ENCODE assay signal across 1 cellular context in the genomic region with DNA sequence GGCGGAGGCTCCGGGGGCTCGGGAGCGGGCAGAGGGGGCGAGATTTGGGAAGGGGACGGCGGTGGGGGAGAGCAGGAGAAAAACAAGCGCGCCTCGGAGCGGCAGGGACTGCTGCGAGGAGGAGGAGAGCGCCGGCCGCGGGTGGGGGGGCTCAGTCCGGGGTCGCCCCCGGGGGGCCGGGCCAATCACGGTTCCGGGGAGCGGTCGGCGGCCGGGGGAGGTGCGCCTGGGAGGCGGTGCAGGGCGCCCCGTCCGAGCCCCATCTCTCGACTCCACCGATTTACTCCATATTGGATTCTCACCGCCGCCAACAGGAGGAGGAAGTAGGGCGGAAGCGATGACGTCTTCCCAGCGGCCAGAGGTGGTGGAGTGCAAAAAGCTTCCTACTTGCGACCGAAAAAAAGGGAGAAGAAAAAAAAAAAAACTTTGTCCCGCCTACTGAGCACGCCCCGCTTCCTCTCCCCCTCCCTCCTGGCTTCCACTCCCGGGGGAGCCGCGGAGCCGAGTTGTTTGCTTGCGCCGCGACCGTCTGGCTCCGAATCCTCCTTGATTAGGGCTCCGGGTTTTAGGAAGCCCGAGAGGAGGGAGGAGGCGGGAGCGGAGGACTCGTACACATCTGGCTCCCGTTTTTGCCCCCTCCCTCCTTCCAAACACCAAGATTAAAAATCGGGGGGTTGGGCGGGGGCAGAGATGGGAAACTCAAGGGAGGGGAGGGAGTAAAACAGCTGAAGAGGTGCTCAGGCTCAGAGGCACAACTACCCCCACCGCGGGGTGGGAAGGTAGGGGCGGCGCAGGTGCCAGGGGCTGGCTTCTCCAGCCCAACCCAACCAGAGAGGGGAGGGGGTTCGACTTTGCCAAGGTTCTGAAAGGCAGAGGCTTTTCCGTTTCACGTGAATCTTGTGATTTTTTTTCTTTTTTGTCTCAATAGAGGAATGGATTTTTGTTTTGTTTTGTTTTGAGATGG.
TF ChIP-seq lines count a peak whose summit lies in the region.

A gene with protein sequence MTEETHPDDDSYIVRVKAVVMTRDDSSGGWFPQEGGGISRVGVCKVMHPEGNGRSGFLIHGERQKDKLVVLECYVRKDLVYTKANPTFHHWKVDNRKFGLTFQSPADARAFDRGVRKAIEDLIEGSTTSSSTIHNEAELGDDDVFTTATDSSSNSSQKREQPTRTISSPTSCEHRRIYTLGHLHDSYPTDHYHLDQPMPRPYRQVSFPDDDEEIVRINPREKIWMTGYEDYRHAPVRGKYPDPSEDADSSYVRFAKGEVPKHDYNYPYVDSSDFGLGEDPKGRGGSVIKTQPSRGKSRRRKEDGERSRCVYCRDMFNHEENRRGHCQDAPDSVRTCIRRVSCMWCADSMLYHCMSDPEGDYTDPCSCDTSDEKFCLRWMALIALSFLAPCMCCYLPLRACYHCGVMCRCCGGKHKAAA (minus strand): TSS at position 373 of the 964 bp plus-strand sequence. CDS start 612 bp downstream, outside the sequence.

TF ChIP-seq in HepG2, 621 proteins besides CTCF, POLR2A, EP300 and RAD21 (continued from another document and continues in another):
- TF ChIP-seq, protein P1, sequence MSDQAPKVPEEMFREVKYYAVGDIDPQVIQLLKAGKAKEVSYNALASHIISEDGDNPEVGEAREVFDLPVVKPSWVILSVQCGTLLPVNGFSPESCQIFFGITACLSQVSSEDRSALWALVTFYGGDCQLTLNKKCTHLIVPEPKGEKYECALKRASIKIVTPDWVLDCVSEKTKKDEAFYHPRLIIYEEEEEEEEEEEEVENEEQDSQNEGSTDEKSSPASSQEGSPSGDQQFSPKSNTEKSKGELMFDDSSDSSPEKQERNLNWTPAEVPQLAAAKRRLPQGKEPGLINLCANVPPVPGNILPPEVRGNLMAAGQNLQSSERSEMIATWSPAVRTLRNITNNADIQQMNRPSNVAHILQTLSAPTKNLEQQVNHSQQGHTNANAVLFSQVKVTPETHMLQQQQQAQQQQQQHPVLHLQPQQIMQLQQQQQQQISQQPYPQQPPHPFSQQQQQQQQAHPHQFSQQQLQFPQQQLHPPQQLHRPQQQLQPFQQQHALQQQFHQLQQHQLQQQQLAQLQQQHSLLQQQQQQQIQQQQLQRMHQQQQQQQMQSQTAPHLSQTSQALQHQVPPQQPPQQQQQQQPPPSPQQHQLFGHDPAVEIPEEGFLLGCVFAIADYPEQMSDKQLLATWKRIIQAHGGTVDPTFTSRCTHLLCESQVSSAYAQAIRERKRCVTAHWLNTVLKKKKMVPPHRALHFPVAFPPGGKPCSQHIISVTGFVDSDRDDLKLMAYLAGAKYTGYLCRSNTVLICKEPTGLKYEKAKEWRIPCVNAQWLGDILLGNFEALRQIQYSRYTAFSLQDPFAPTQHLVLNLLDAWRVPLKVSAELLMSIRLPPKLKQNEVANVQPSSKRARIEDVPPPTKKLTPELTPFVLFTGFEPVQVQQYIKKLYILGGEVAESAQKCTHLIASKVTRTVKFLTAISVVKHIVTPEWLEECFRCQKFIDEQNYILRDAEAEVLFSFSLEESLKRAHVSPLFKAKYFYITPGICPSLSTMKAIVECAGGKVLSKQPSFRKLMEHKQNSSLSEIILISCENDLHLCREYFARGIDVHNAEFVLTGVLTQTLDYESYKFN (CRISPR knock-in tag; conservative IDR thresholded peaks at IDR 0.05) = peak; percentile 82
- TF ChIP-seq MYNN (CRISPR knock-in tag; IDR thresholded peaks at IDR 0.05; ENCODE audit: low read depth) (0 out of 2 replicates have a peak, but pooled peaks have one; percentile 39), ISL2 (CRISPR knock-in tag; IDR thresholded peaks at IDR 0.05) (peak; percentile 74; the same call in 1 of the 2 replicates), NRL (CRISPR knock-in tag; IDR thresholded peaks at IDR 0.05; ENCODE audit: borderline replicate concordance) (peak; percentile 46), AGO2 (optimal IDR thresholded peaks at IDR 0.05; ENCODE audit: low read depth, low read length) (no peak), POLR2AphosphoS2 (IDR thresholded peaks at IDR 0.05; ENCODE audit: low read depth, low read length) (peak; percentile 45; the same call in 1 of the 2 replicates), ZNF501 (CRISPR knock-in tag; IDR thresholded peaks at IDR 0.05) (peak; percentile 83), MXD4 (CRISPR knock-in tag; IDR thresholded peaks at IDR 0.05) (peak; percentile 80; the same call in 1 of the 2 replicates), ZBTB34 (CRISPR knock-in tag; IDR thresholded peaks at IDR 0.05) (0 out of 2 replicates have a peak, but pooled peaks have one; percentile 46), SMARCC2 (IDR thresholded peaks at IDR 0.05) (no peak), ZBTB7B (CRISPR knock-in tag; IDR thresholded peaks at IDR 0.05) (peak; percentile 92), ZNF597 (CRISPR knock-in tag; IDR thresholded peaks at IDR 0.05) (no peak), AKAP8 (CRISPR knock-in tag; IDR thresholded peaks at IDR 0.05) (no peak), SIX4 (CRISPR knock-in tag; IDR thresholded peaks at IDR 0.05) (peak; percentile 78; the same call in 1 of the 2 replicates), DNMT1 (CRISPR knock-in tag; IDR thresholded peaks at IDR 0.05) (peak; percentile 59), TP53 (CRISPR knock-in tag; conservative IDR thresholded peaks at IDR 0.05) (no peak), ZNF816 (CRISPR knock-in tag; IDR thresholded peaks at IDR 0.05; ENCODE audit: borderline replicate concordance) (no peak; the same call in 1 of the 2 replicates), BORCS8-MEF2B (CRISPR knock-in tag; IDR thresholded peaks at IDR 0.05) (peak; percentile 81), ETS1 (CRISPR knock-in tag; IDR thresholded peaks at IDR 0.05) (no peak), ZNF570 (CRISPR knock-in tag; IDR thresholded peaks at IDR 0.05; ENCODE audit: borderline replicate concordance) (0 out of 2 replicates have a peak, but pooled peaks have one; percentile 81), ZNF639 (CRISPR knock-in tag; conservative IDR thresholded peaks at IDR 0.05) (peak; percentile 96), ARID2 (CRISPR knock-in tag; IDR thresholded peaks at IDR 0.05; ENCODE audit: borderline replicate concordance) (peak; percentile 83; the same call in 1 of the 2 replicates), ZNF430 (CRISPR knock-in tag; IDR thresholded peaks at IDR 0.05) (peak; percentile 92), BCL6 (CRISPR knock-in tag; IDR thresholded peaks at IDR 0.05) (peak; percentile 79), MED13 (CRISPR knock-in tag; IDR thresholded peaks at IDR 0.05) (0 out of 2 replicates have a peak, but pooled peaks have one; percentile 30), TRIM22 (IDR thresholded peaks at IDR 0.05) (no peak), JUN (CRISPR knock-in tag; IDR thresholded peaks at IDR 0.05) (peak; percentile 94), CREB1 (IDR thresholded peaks at IDR 0.05) (peak; percentile 80), CREB1 (CRISPR knock-in tag; IDR thresholded peaks at IDR 0.05) (peak; percentile 91), MLLT10 (CRISPR knock-in tag; IDR thresholded peaks at IDR 0.05) (no peak), MTA3 (CRISPR knock-in tag; IDR thresholded peaks at IDR 0.05) (no peak), ZNF562 (CRISPR knock-in tag; IDR thresholded peaks at IDR 0.05; ENCODE audit: borderline replicate concordance) (no peak)
- TF ChIP-seq, protein P2, sequence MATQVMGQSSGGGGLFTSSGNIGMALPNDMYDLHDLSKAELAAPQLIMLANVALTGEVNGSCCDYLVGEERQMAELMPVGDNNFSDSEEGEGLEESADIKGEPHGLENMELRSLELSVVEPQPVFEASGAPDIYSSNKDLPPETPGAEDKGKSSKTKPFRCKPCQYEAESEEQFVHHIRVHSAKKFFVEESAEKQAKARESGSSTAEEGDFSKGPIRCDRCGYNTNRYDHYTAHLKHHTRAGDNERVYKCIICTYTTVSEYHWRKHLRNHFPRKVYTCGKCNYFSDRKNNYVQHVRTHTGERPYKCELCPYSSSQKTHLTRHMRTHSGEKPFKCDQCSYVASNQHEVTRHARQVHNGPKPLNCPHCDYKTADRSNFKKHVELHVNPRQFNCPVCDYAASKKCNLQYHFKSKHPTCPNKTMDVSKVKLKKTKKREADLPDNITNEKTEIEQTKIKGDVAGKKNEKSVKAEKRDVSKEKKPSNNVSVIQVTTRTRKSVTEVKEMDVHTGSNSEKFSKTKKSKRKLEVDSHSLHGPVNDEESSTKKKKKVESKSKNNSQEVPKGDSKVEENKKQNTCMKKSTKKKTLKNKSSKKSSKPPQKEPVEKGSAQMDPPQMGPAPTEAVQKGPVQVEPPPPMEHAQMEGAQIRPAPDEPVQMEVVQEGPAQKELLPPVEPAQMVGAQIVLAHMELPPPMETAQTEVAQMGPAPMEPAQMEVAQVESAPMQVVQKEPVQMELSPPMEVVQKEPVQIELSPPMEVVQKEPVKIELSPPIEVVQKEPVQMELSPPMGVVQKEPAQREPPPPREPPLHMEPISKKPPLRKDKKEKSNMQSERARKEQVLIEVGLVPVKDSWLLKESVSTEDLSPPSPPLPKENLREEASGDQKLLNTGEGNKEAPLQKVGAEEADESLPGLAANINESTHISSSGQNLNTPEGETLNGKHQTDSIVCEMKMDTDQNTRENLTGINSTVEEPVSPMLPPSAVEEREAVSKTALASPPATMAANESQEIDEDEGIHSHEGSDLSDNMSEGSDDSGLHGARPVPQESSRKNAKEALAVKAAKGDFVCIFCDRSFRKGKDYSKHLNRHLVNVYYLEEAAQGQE (IDR thresholded peaks at IDR 0.05; ENCODE audit: borderline replicate concordance in 1 of 2, low read depth in 1 of 2, low read length in 2 of 2) = no peak
- TF ChIP-seq, protein P3, sequence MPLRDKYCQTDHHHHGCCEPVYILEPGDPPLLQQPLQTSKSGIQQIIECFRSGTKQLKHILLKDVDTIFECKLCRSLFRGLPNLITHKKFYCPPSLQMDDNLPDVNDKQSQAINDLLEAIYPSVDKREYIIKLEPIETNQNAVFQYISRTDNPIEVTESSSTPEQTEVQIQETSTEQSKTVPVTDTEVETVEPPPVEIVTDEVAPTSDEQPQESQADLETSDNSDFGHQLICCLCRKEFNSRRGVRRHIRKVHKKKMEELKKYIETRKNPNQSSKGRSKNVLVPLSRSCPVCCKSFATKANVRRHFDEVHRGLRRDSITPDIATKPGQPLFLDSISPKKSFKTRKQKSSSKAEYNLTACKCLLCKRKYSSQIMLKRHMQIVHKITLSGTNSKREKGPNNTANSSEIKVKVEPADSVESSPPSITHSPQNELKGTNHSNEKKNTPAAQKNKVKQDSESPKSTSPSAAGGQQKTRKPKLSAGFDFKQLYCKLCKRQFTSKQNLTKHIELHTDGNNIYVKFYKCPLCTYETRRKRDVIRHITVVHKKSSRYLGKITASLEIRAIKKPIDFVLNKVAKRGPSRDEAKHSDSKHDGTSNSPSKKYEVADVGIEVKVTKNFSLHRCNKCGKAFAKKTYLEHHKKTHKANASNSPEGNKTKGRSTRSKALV (CRISPR knock-in tag; IDR thresholded peaks at IDR 0.05) = peak; percentile 45
- TF ChIP-seq, protein P4, sequence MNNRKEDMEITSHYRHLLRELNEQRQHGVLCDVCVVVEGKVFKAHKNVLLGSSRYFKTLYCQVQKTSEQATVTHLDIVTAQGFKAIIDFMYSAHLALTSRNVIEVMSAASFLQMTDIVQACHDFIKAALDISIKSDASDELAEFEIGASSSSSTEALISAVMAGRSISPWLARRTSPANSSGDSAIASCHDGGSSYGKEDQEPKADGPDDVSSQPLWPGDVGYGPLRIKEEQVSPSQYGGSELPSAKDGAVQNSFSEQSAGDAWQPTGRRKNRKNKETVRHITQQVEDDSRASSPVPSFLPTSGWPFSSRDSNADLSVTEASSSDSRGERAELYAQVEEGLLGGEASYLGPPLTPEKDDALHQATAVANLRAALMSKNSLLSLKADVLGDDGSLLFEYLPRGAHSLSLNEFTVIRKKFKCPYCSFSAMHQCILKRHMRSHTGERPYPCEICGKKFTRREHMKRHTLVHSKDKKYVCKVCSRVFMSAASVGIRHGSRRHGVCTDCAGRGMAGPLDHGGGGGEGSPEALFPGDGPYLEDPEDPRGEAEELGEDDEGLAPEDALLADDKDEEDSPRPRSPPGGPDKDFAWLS (CRISPR knock-in tag; IDR thresholded peaks at IDR 0.05; ENCODE audit: borderline replicate concordance) = peak; percentile 84; the same call in 1 of the 2 replicates
